23 cellular contexts compared by ENCODE assay signal in genomic region chr2:159553727-159554126, GRCh38.
"Had no signal": no experiment of that assay in that cellular context is flagged by ENCODE, and none has a peak within 500 bp of the region (broad histone marks: within the 10 kb centered on the region; RNA-seq: fewer than 3 reads in every experiment).

No MANE protein-coding gene starts in this region.

- H3K9ac ChIP-seq: parathyroid adenoma had no signal

- H3K9me3 Mint-ChIP-seq: activated B cell treated with CpG ODN at 0.5 μM for 24 hours; activated CD8-positive, alpha-beta T cell treated with anti-CD3 and anti-CD28 coated beads for 36 hours; activated T-helper 2 cell treated with anti-CD3 and anti-CD28 coated beads, Interferon-gamma antibody, Interleukin-2, Interleukin-4, amounts not matched to agents 10 μg/mL and 5 μg/mL and 100 μg/mL, durations not matched to agents 14 hours and 24 hours and 36 hours; brain; memory B cell; naive thymus-derived CD4-positive, alpha-beta T cell; stimulated activated effector memory CD8-positive, alpha-beta T cell treated with anti-CD3 and anti-CD28 coated beads, Interleukin-12 subunit alpha, Interleukin-12 subunit beta, amount 100 ng/mL, for 72 hours; type B pancreatic cell had no signal

- DNase-seq: activated B cell treated with CpG ODN at 0.5 μM for 24 hours; activated CD4-positive, alpha-beta T cell treated with anti-CD3 and anti-CD28 coated beads for 48 hours; activated CD8-positive, alpha-beta T cell treated with anti-CD3 and anti-CD28 coated beads for 36 hours; activated naive CD4-positive, alpha-beta T cell treated with Interleukin-2 at 50 U/mL for 16 hours; activated T-cell treated with anti-CD3 and anti-CD28 coated beads, Interleukin-2, amount 50 U/mL, for 1 hour; anterior cingulate cortex; central memory CD4-positive, alpha-beta T cell; colonic mucosa; head of caudate nucleus; kidney; left ventricle myocardium superior; naive thymus-derived CD4-positive, alpha-beta T cell; sigmoid colon; stimulated activated CD4-positive, alpha-beta T cell treated with anti-CD3 and anti-CD28 coated beads, Interleukin-4, amount 100 ng/mL, for 24 hours; SW 1271; T-helper 2 cell; testis had no signal

- H3K4me1 ChIP-seq: colonic mucosa, parathyroid adenoma, testis had no signal

- H3K27me3 Mint-ChIP-seq: activated B cell treated with CpG ODN at 0.5 μM for 24 hours; activated CD8-positive, alpha-beta T cell treated with anti-CD3 and anti-CD28 coated beads for 36 hours; memory B cell; naive thymus-derived CD4-positive, alpha-beta T cell; type B pancreatic cell had no signal

- H3K36me3 ChIP-seq: sigmoid colon had no signal

- H3K4me3 Mint-ChIP-seq: activated B cell treated with CpG ODN at 0.5 μM for 24 hours; activated CD8-positive, alpha-beta T cell treated with anti-CD3 and anti-CD28 coated beads for 36 hours; brain; memory B cell; naive thymus-derived CD4-positive, alpha-beta T cell; stimulated activated effector memory CD8-positive, alpha-beta T cell treated with anti-CD3 and anti-CD28 coated beads, Interleukin-12 subunit alpha, Interleukin-12 subunit beta, amount 100 ng/mL, for 72 hours; type B pancreatic cell had no signal

- H3K27me3 ChIP-seq: colonic mucosa, sigmoid colon, testis had no signal

- H3K36me3 Mint-ChIP-seq: memory B cell; stimulated activated effector memory CD8-positive, alpha-beta T cell treated with anti-CD3 and anti-CD28 coated beads, Interleukin-12 subunit alpha, Interleukin-12 subunit beta, amount 100 ng/mL, for 72 hours had no signal

- H3K27ac ChIP-seq: colonic mucosa, parathyroid adenoma, sigmoid colon, testis had no signal

- ATAC-seq: activated CD8-positive, alpha-beta T cell treated with anti-CD3 and anti-CD28 coated beads for 36 hours; left ventricle myocardium superior; naive thymus-derived CD4-positive, alpha-beta T cell; stimulated activated effector memory CD8-positive, alpha-beta T cell treated with anti-CD3 and anti-CD28 coated beads, Interleukin-12 subunit alpha, Interleukin-12 subunit beta, amount 100 ng/mL, for 72 hours had no signal

- H3K4me3 ChIP-seq: colonic mucosa, sigmoid colon, testis had no signal

- H3K9me3 ChIP-seq: colonic mucosa, sigmoid colon, testis had no signal

- H3K27ac Mint-ChIP-seq: activated B cell treated with CpG ODN at 0.5 μM for 24 hours; activated CD8-positive, alpha-beta T cell treated with anti-CD3 and anti-CD28 coated beads for 36 hours; activated T-helper 2 cell treated with anti-CD3 and anti-CD28 coated beads, Interferon-gamma antibody, Interleukin-2, Interleukin-4, amounts not matched to agents 10 μg/mL and 5 μg/mL and 100 μg/mL, durations not matched to agents 14 hours and 24 hours and 36 hours; memory B cell; naive thymus-derived CD4-positive, alpha-beta T cell; stimulated activated effector memory CD8-positive, alpha-beta T cell treated with anti-CD3 and anti-CD28 coated beads, Interleukin-12 subunit alpha, Interleukin-12 subunit beta, amount 100 ng/mL, for 72 hours; type B pancreatic cell had no signal

- H3K4me1 Mint-ChIP-seq: brain; stimulated activated effector memory CD8-positive, alpha-beta T cell treated with anti-CD3 and anti-CD28 coated beads, Interleukin-12 subunit alpha, Interleukin-12 subunit beta, amount 100 ng/mL, for 72 hours had no signal
